In the genomic region with DNA sequence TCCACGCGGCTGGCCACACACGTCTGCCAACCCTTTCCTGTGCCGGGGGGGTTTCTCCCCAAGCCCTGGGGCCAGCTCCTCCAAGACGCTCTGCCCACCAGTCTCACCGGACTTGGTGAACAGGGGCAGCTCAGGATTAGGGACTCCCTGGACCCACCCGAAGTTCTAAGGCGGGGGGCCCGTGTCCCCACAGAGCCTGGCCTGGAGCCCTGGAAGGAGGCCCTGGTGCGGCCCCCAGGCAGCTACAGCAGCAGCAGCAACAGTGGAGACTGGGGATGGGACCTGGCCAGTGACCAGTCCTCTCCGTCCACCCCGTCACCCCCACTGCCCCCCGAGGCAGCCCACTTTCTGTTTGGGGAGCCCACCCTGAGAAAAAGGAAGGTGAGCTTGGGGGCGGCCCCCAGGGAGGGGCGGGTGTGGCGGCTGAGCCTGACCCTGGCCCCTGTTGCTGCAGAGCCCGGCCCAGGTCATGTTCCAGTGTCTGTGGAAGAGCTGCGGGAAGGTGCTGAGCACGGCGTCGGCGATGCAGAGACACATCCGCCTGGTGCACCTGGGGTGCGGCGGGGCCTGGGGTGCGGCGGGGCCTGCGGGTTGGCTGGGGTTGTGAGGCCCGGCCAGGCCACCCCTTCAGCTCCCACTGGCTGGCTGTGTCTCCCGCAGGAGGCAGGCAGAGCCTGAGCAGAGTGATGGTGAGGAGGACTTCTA, we compare ENCODE assay signal across 1 cellular context.
TF ChIP-seq lines count a peak whose summit lies in the region.

No MANE protein-coding gene starts in this region.

TF ChIP-seq in HepG2, 621 proteins besides CTCF, POLR2A, EP300 and RAD21 (continued from another document and continues in another):
- TF ChIP-seq THRA (CRISPR knock-in tag; IDR thresholded peaks at IDR 0.05; ENCODE audit: borderline replicate concordance) (no peak), CEBPZ (IDR thresholded peaks at IDR 0.05; ENCODE audit: low read length) (no peak), ZNF83 (CRISPR knock-in tag; IDR thresholded peaks at IDR 0.05; ENCODE audit: borderline replicate concordance) (peak; percentile 56; the same call in 1 of the 2 replicates), ATF7 (IDR thresholded peaks at IDR 0.05) (no peak), ATF7 (CRISPR knock-in tag; IDR thresholded peaks at IDR 0.05) (no peak), ZSCAN12 (CRISPR knock-in tag; IDR thresholded peaks at IDR 0.05) (no peak), ZFP41 (CRISPR knock-in tag; IDR thresholded peaks at IDR 0.05; ENCODE audit: borderline replicate concordance) (no peak), ZNF12 (CRISPR knock-in tag; IDR thresholded peaks at IDR 0.05) (no peak), USF2 (IDR thresholded peaks at IDR 0.05; ENCODE audit: low read depth, low read length) (no peak), USF2 (CRISPR knock-in tag; IDR thresholded peaks at IDR 0.05; ENCODE audit: borderline replicate concordance) (no peak), ZNF784 (CRISPR knock-in tag; IDR thresholded peaks at IDR 0.05; ENCODE audit: borderline replicate concordance) (no peak), NR2F1 (CRISPR knock-in tag; IDR thresholded peaks at IDR 0.05) (0 out of 4 replicates have a peak, but pooled peaks of 1 of the 2 experiments have one; percentile 19), RFX3 (CRISPR knock-in tag; IDR thresholded peaks at IDR 0.05) (no peak), RARA (CRISPR knock-in tag; IDR thresholded peaks at IDR 0.05) (no peak), NCOA5 (CRISPR knock-in tag; IDR thresholded peaks at IDR 0.05) (0 out of 2 replicates have a peak, but pooled peaks have one; percentile 33), ZNF619 (CRISPR knock-in tag; IDR thresholded peaks at IDR 0.05) (no peak), ZNF672 (CRISPR knock-in tag; IDR thresholded peaks at IDR 0.05) (no peak), ZBTB44 (CRISPR knock-in tag; IDR thresholded peaks at IDR 0.05) (no peak), ZNF850 (CRISPR knock-in tag; conservative IDR thresholded peaks at IDR 0.05) (no peak), ZNF792 (CRISPR knock-in tag; IDR thresholded peaks at IDR 0.05) (no peak), PCBP1 (IDR thresholded peaks at IDR 0.05; ENCODE audit: borderline replicate concordance, low read depth, low read length) (peak; percentile 40; the same call in 1 of the 2 replicates), JARID2 (CRISPR knock-in tag; IDR thresholded peaks at IDR 0.05; ENCODE audit: insufficient replicate concordance) (no peak), ZNF580 (CRISPR knock-in tag; IDR thresholded peaks at IDR 0.05; ENCODE audit: borderline replicate concordance, low read depth) (no peak), ZNF550 (CRISPR knock-in tag; IDR thresholded peaks at IDR 0.05; ENCODE audit: borderline replicate concordance) (no peak), MAFG (CRISPR knock-in tag; IDR thresholded peaks at IDR 0.05) (no peak), NR2F6 (IDR thresholded peaks at IDR 0.05) (no peak), NR2F6 (CRISPR knock-in tag; IDR thresholded peaks at IDR 0.05) (no peak), DMAP1 (CRISPR knock-in tag; IDR thresholded peaks at IDR 0.05) (no peak), FUBP1 (CRISPR knock-in tag; IDR thresholded peaks at IDR 0.05; ENCODE audit: borderline replicate concordance) (no peak), NFIC (IDR thresholded peaks at IDR 0.05; ENCODE audit: low read length) (no peak), TEAD2 (CRISPR knock-in tag; IDR thresholded peaks at IDR 0.05) (no peak), ATF1 (CRISPR knock-in tag; IDR thresholded peaks at IDR 0.05) (no peak), HDAC6 (IDR thresholded peaks at IDR 0.05; ENCODE audit: low read depth, low read length) (no peak), ZNF18 (CRISPR knock-in tag; IDR thresholded peaks at IDR 0.05; ENCODE audit: insufficient replicate concordance) (no peak), ZNF570 (CRISPR knock-in tag; IDR thresholded peaks at IDR 0.05; ENCODE audit: borderline replicate concordance) (no peak), ZBTB38 (CRISPR knock-in tag; IDR thresholded peaks at IDR 0.05) (peak; percentile 98), AKAP8 (CRISPR knock-in tag; IDR thresholded peaks at IDR 0.05) (0 out of 2 replicates have a peak, but pooled peaks have one; percentile 44), SAP130 (CRISPR knock-in tag; IDR thresholded peaks at IDR 0.05; ENCODE audit: low read depth) (no peak), MAZ (IDR thresholded peaks at IDR 0.05; ENCODE audit: borderline replicate concordance, low read depth, low read length) (no peak), MAZ (CRISPR knock-in tag; IDR thresholded peaks at IDR 0.05; ENCODE audit: low read depth) (0 out of 2 replicates have a peak, but pooled peaks have one; percentile 22), SMAD1 (CRISPR knock-in tag; IDR thresholded peaks at IDR 0.05; ENCODE audit: borderline replicate concordance, low read depth) (no peak), CC2D1A (CRISPR knock-in tag; IDR thresholded peaks at IDR 0.05) (no peak), ZNF747 (CRISPR knock-in tag; IDR thresholded peaks at IDR 0.05; ENCODE audit: borderline replicate concordance) (0 out of 2 replicates have a peak, but pooled peaks have one; percentile 42), ZNF773 (CRISPR knock-in tag; IDR thresholded peaks at IDR 0.05; ENCODE audit: borderline replicate concordance) (0 out of 2 replicates have a peak, but pooled peaks have one; percentile 18), RBFOX2 (IDR thresholded peaks at IDR 0.05; ENCODE audit: low read depth, low read length) (peak; percentile 76), POLR2G (IDR thresholded peaks at IDR 0.05; ENCODE audit: low read depth, low read length) (no peak), NR3C1 (CRISPR knock-in tag; IDR thresholded peaks at IDR 0.05) (no peak), XBP1 (CRISPR knock-in tag; IDR thresholded peaks at IDR 0.05) (no peak), SOX13 (IDR thresholded peaks at IDR 0.05) (no peak), SOX13 (CRISPR knock-in tag; conservative IDR thresholded peaks at IDR 0.05 in 1 of 2, IDR thresholded peaks at IDR 0.05 in 1 of 2) (no peak), SRY (CRISPR knock-in tag; IDR thresholded peaks at IDR 0.05) (no peak), TAF15 (IDR thresholded peaks at IDR 0.05; ENCODE audit: low read depth, low read length, poor library complexity, severe bottlenecking) (peak; percentile 39), ZNF160 (CRISPR knock-in tag; IDR thresholded peaks at IDR 0.05) (no peak), AGO1 (IDR thresholded peaks at IDR 0.05; ENCODE audit: low read depth, low read length, poor library complexity, severe bottlenecking) (no peak), TCF7 (IDR thresholded peaks at IDR 0.05; ENCODE audit: low read depth) (no peak)
- TF ChIP-seq, protein P1, sequence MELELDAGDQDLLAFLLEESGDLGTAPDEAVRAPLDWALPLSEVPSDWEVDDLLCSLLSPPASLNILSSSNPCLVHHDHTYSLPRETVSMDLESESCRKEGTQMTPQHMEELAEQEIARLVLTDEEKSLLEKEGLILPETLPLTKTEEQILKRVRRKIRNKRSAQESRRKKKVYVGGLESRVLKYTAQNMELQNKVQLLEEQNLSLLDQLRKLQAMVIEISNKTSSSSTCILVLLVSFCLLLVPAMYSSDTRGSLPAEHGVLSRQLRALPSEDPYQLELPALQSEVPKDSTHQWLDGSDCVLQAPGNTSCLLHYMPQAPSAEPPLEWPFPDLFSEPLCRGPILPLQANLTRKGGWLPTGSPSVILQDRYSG (CRISPR knock-in tag; IDR thresholded peaks at IDR 0.05), result no peak
